27 cellular contexts compared by ENCODE assay signal in the genomic region with DNA sequence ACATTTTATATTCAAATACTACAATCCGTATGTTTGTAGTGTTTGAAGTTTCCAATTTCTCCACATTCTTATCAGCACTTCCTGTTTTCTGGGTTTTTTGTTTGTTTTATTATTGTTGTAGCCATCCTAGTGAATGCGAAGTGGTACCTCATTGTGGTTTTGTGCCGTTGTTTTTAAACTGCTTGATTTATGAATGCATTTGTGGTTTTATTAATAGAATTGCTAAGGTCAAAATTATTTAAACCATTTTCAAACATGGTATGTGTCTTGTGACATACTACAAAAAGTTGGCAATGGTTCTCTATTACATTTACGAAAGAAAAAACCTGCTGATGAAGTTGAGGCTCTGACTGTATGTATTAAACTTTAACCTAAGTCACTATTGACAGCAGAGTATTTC.
"Had no signal": no experiment of that assay in that cellular context is flagged by ENCODE, and none has a peak within 500 bp of the region (broad histone marks: within the 10 kb centered on the region; RNA-seq: fewer than 3 reads in every experiment).

No MANE protein-coding gene starts in this region.

- ATAC-seq: activated CD4-positive, CD25-positive, alpha-beta regulatory T cell treated with anti-CD3 and anti-CD28 coated beads, Interleukin-2, amount 50 U/mL, for 24 hours; left ventricle myocardium superior; pancreas; stimulated activated memory B cell treated with anti-CD40 and anti-IgM and Interleukin-4, amounts not matched to agents 10 μg/mL and 1 μg/mL and 100 μg/mL, for 72 hours; upper lobe of right lung had no signal

- DNase-seq: activated CD4-positive, alpha-beta T cell treated with anti-CD3 and anti-CD28 coated beads for 48 hours; activated CD4-positive, alpha-beta T cell treated with anti-CD3 and anti-CD28 coated beads, Interleukin-2, amount 50 U/mL, for 48 hours; activated CD8-positive, alpha-beta memory T cell treated with anti-CD3 and anti-CD28 coated beads for 24 hours; activated effector memory CD4-positive, alpha-beta T cell treated with Interleukin-2 at 50 U/mL for 16 hours; activated naive CD4-positive, alpha-beta T cell treated with Interleukin-2 at 50 U/mL for 16 hours; brain microvascular endothelial cell; colonic mucosa; effector CD8-positive, alpha-beta T cell; erythroblast; islet precursor cell; left ventricle myocardium superior; naive B cell; nephron progenitor cell; pancreas; stimulated activated CD4-positive, alpha-beta T cell treated with anti-CD3 and anti-CD28 coated beads, Interleukin-1b, Interleukin-23, amount 100 ng/mL, for 48 hours; stimulated activated CD4-positive, alpha-beta T cell treated with anti-CD3 and anti-CD28 coated beads, Interleukin-4, amount 100 ng/mL, for 4 hours; stimulated activated CD8-positive, alpha-beta memory T cell treated with anti-CD3 and anti-CD28 coated beads, Interleukin-4, amount 100 ng/mL, for 48 hours; stomach; T-helper 9 cell; tibial artery; upper lobe of right lung; WERI-Rb-1 had no signal

- H3K4me3 ChIP-seq: ascending aorta, colonic mucosa, pancreas, prostate gland, smooth muscle cell, stomach, tibial artery, upper lobe of right lung had no signal
